In the genomic region with DNA sequence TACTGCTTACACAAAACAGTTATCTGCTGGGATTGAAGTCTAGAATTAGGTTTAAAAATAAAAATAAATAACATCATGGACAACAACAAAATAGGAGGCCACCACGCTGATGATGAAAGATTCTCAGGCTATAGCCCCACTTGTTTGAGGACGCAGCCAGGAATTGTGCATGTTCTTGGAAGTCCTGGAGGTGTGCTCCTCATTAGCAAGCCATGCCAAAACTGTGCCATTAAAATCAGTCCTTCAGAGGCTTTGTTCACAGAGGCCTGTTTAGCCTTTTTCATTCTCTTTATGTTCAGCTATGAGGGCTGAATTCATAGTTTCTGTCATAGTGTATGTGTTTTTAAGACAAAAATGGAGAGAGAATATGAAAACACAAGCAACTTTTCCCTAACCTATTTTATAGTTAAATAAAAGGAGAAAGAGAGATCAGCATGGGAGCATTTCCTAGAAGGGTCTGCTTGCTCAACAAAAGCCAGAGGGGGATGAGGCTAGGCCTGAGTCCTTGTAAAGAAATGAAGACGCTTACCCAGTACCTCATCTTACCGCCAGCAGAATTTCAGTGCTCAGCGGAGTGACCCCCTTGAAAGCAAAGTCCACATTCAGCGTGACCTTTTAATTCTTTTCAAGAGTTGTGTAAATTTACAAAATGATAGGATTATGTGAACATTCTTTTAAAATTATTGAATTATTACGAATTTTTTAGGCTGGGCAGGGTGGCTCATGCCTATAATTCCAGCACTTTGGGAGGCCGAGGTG, we compare ENCODE assay signal across 3 cellular contexts. TPM values are rescaled to one million over a fixed set of nuclear protein-coding genes. Genes with fewer than 3 reads are reported as not detected.
"Had no signal": no experiment of that assay in that cellular context is flagged by ENCODE, and none has a peak within 500 bp of the region (broad histone marks: within the 10 kb centered on the region; RNA-seq: fewer than 3 reads in every experiment).

No MANE protein-coding gene starts in this region.

RNA-seq across cellular contexts. Expression of a gene that starts 46.2 kb away (rescaled TPM):
- total RNA-seq: PC-3, SK-MEL-5 had no signal
- polyA plus RNA-seq: SK-N-SH had no signal
